In genomic region chr16:56967733-56968132, GRCh38 we compare ENCODE assay signal across 21 cellular contexts. TPM values are rescaled to one million over a fixed set of nuclear protein-coding genes. Genes with fewer than 3 reads are reported as not detected.
"Had no signal": no experiment of that assay in that cellular context is flagged by ENCODE, and none has a peak within 500 bp of the region (broad histone marks: within the 10 kb centered on the region; RNA-seq: fewer than 3 reads in every experiment).

No MANE protein-coding gene starts in this region.

- H3K27ac Mint-ChIP-seq: activated CD4-positive, alpha-beta T cell treated with anti-CD3 and anti-CD28 coated beads, Interleukin-2, amount 10 ng/mL, durations not matched to agents 24 days and 14 days; activated naive CD8-positive, alpha-beta T cell treated with anti-CD3 and anti-CD28 coated beads, Interleukin-2, amount 10 ng/mL, durations not matched to agents 7 days and 5 days; activated T-helper 1 cell treated with anti-CD3 and anti-CD28 coated beads, Interleukin-12 subunit alpha, Interleukin-12 subunit beta, Interleukin-2, Interleukin-4 antibody, amounts not matched to agents 30 ng/mL and 10 ng/mL and 1 ng/mL, durations not matched to agents 14 hours and 24 hours and 36 hours; neural progenitor cell; stimulated activated naive CD8-positive, alpha-beta T cell treated with anti-CD3 and anti-CD28 coated beads, Interleukin-15, Interleukin-2, amounts not matched to agents 100 ng/mL and 50 ng/mL, for 24 hours had no signal

- H3K36me3 ChIP-seq: gastroesophageal sphincter, heart right ventricle, neural progenitor cell, pancreas, upper lobe of left lung had no signal

- H3K4me3 Mint-ChIP-seq: activated B cell treated with CpG ODN at 0.5 μM for 24 hours; activated CD4-positive, alpha-beta T cell treated with anti-CD3 and anti-CD28 coated beads, Interleukin-2, amount 10 ng/mL, durations not matched to agents 24 days and 14 days; activated naive CD8-positive, alpha-beta T cell treated with anti-CD3 and anti-CD28 coated beads, Interleukin-2, amount 10 ng/mL, durations not matched to agents 7 days and 5 days; activated T-helper 1 cell treated with anti-CD3 and anti-CD28 coated beads, Interleukin-12 subunit alpha, Interleukin-12 subunit beta, Interleukin-2, Interleukin-4 antibody, amounts not matched to agents 30 ng/mL and 10 ng/mL and 1 ng/mL, durations not matched to agents 14 hours and 24 hours and 36 hours; dendritic cell treated with granulocyte-macrophage colony-stimulating factor and Interleukin-4, amounts not matched to agents 40 ng/mL and 50 ng/mL, for 4 days; naive B cell; neural progenitor cell; stimulated activated naive CD8-positive, alpha-beta T cell treated with anti-CD3 and anti-CD28 coated beads, Interleukin-15, Interleukin-2, amounts not matched to agents 100 ng/mL and 50 ng/mL, for 24 hours had no signal

- DNase-seq: activated B cell treated with CpG ODN at 0.5 μM for 24 hours; activated CD4-positive, alpha-beta T cell treated with anti-CD3 and anti-CD28 coated beads, Interleukin-2, amount 10 ng/mL, durations not matched to agents 24 days and 14 days; activated CD8-positive, alpha-beta memory T cell treated with anti-CD3 and anti-CD28 coated beads for 24 hours; activated naive CD4-positive, alpha-beta T cell; activated naive CD8-positive, alpha-beta T cell treated with anti-CD3 and anti-CD28 coated beads, Interleukin-2, amount 10 ng/mL, durations not matched to agents 7 days and 5 days; anterior cingulate cortex; effector memory CD4-positive, alpha-beta T cell; heart right ventricle; left cardiac atrium; naive B cell; pancreas; testis; upper lobe of left lung had no signal

- H3K9ac ChIP-seq: neural progenitor cell had no signal

- ATAC-seq: gastroesophageal sphincter, heart right ventricle, left cardiac atrium, pancreas had no signal

- H3K27me3 Mint-ChIP-seq: activated B cell treated with CpG ODN at 0.5 μM for 24 hours; activated CD4-positive, alpha-beta T cell treated with anti-CD3 and anti-CD28 coated beads, Interleukin-2, amount 10 ng/mL, durations not matched to agents 24 days and 14 days; activated naive CD8-positive, alpha-beta T cell treated with anti-CD3 and anti-CD28 coated beads, Interleukin-2, amount 10 ng/mL, durations not matched to agents 7 days and 5 days; naive B cell; stimulated activated naive CD8-positive, alpha-beta T cell treated with anti-CD3 and anti-CD28 coated beads, Interleukin-15, Interleukin-2, amounts not matched to agents 100 ng/mL and 50 ng/mL, for 24 hours had no signal

- H3K36me3 Mint-ChIP-seq: activated naive CD8-positive, alpha-beta T cell treated with anti-CD3 and anti-CD28 coated beads, Interleukin-2, amount 10 ng/mL, durations not matched to agents 7 days and 5 days; naive B cell; neural progenitor cell had no signal

- H3K4me1 ChIP-seq: neural progenitor cell had no signal

- H3K9me3 ChIP-seq: gastroesophageal sphincter, heart right ventricle, pancreas, testis, upper lobe of left lung had no signal

- H3K9me3 Mint-ChIP-seq: activated B cell treated with CpG ODN at 0.5 μM for 24 hours; activated CD4-positive, alpha-beta T cell treated with anti-CD3 and anti-CD28 coated beads, Interleukin-2, amount 10 ng/mL, durations not matched to agents 24 days and 14 days; activated naive CD8-positive, alpha-beta T cell treated with anti-CD3 and anti-CD28 coated beads, Interleukin-2, amount 10 ng/mL, durations not matched to agents 7 days and 5 days; activated T-helper 1 cell treated with anti-CD3 and anti-CD28 coated beads, Interleukin-12 subunit alpha, Interleukin-12 subunit beta, Interleukin-2, Interleukin-4 antibody, amounts not matched to agents 30 ng/mL and 10 ng/mL and 1 ng/mL, durations not matched to agents 14 hours and 24 hours and 36 hours; dendritic cell treated with granulocyte-macrophage colony-stimulating factor and Interleukin-4, amounts not matched to agents 40 ng/mL and 50 ng/mL, for 4 days; naive B cell; neural progenitor cell; stimulated activated naive CD8-positive, alpha-beta T cell treated with anti-CD3 and anti-CD28 coated beads, Interleukin-15, Interleukin-2, amounts not matched to agents 100 ng/mL and 50 ng/mL, for 24 hours had no signal

- H3K4me2 ChIP-seq: neural progenitor cell, smooth muscle cell had no signal

- H3K27me3 ChIP-seq: gastroesophageal sphincter, heart right ventricle, neural progenitor cell, pancreas, testis, upper lobe of left lung had no signal

- H3K4me3 ChIP-seq: gastroesophageal sphincter, heart right ventricle, lung, neural progenitor cell, pancreas, smooth muscle cell, testis, upper lobe of left lung had no signal

- H3K27ac ChIP-seq: gastroesophageal sphincter, heart right ventricle, neural progenitor cell, pancreas, testis, upper lobe of left lung had no signal

- H2AFZ ChIP-seq: neural progenitor cell had no signal

RNA-seq across cellular contexts. Expression of gene CETP, which starts 6.0 kb away (rescaled TPM):
- total RNA-seq: activated CD4-positive, alpha-beta T cell treated with anti-CD3 and anti-CD28 coated beads, Interleukin-2, amount 10 ng/mL, durations not matched to agents 24 days and 14 days; activated naive CD8-positive, alpha-beta T cell treated with anti-CD3 and anti-CD28 coated beads, Interleukin-2, amount 10 ng/mL, durations not matched to agents 7 days and 5 days; smooth muscle cell; T-helper 2 cell treated with Interferon-gamma antibody and Interleukin-4, amounts not matched to agents 100 ng/mL and 5 ng/mL, for 36 hours had no signal
- polyA plus RNA-seq: smooth muscle cell had no signal
